Comparison of ENCODE assay signal across 8 cellular contexts in genomic region chr7:18508441-18509427, GRCh38. TPM values are rescaled to one million over a fixed set of nuclear protein-coding genes. Genes with fewer than 3 reads are reported as not detected.
DNase-seq lines count a peak whose midpoint lies in the region; ATAC-seq and TF ChIP-seq lines count a peak whose summit lies in the region.

No MANE protein-coding gene starts in this region.

- no peaks in the 10 kb centered on the region for H3K27me3 ChIP-seq in neural progenitor cell

- H3K27ac Mint-ChIP-seq in effector memory CD8-positive, alpha-beta T cell, result peak overlapping the region; percentile 6 to 81
- no peak overlapping the region for H3K27ac Mint-ChIP-seq in neural progenitor cell

- peaks cover 3 to 5% of the 10 kb centered on the region in 2 donors for H3K4me1 Mint-ChIP-seq in effector memory CD8-positive, alpha-beta T cell (ENCODE audit: low read depth in 2 of 2)
- peaks cover 11% of the 10 kb centered on the region for H3K4me1 Mint-ChIP-seq in neural progenitor cell

- TF ChIP-seq CTCF in neural progenitor cell (IDR thresholded peaks at IDR 0.05), result no peak

- H3K9ac ChIP-seq in neural progenitor cell, result no peak overlapping the region

- H2AFZ ChIP-seq in neural progenitor cell (replicated peaks), result no peak overlapping the region

- H3K4me1 ChIP-seq in neural progenitor cell, result peaks cover 7% of the 10 kb centered on the region

- H3F3A ChIP-seq in neural progenitor cell (ENCODE audit: low read depth), result peaks cover 3% of the 10 kb centered on the region

- no peaks in the 10 kb centered on the region for H3K36me3 ChIP-seq in neural progenitor cell

- no peak overlapping the region for H3K4me3 ChIP-seq in neural progenitor cell

- H3K27ac ChIP-seq in neural progenitor cell, result no peak overlapping the region

- peak; percentile 83 for ATAC-seq in HG02571 (IDR thresholded peaks at IDR 0.05; ENCODE audit: unreplicated experiment)
- ATAC-seq in effector memory CD8-positive, alpha-beta T cell (replicated peaks), result peak; percentile 57

- no peaks in the 10 kb centered on the region for H3K79me2 ChIP-seq in neural progenitor cell (ENCODE audit: low read depth)

- peaks cover 4% of the 10 kb centered on the region for H3K36me3 Mint-ChIP-seq in effector memory CD8-positive, alpha-beta T cell (ENCODE audit: insufficient read depth)
- H3K36me3 Mint-ChIP-seq in neural progenitor cell, result no peaks in the 10 kb centered on the region

- DNase-seq in NCI-H2081 (lab: John Stamatoyannopoulos, UW), result peak; percentile 20 to 45
- DNase-seq in NCI-H2081 treated with DMSO at 0.1 percent for 48 hours (lab: John Stamatoyannopoulos, UW), result no peak
- peak; percentile 76 for DNase-seq in NAMALWA (ENCODE audit: low spot score)
- DNase-seq in effector memory CD8-positive, alpha-beta T cell, result no peak
- DNase-seq in neural progenitor cell (ENCODE audit: low spot score), result peak; percentile 21
- DNase-seq in NCI-H187 treated with DMSO at 0.1 percent for 48 hours (lab: John Stamatoyannopoulos, UW), result no peak
- DNase-seq in DMS 273 treated with DMSO at 0.1 percent for 48 hours (lab: John Stamatoyannopoulos, UW), result no peak

- H3K4me2 ChIP-seq in neural progenitor cell, result no peak overlapping the region

- peak overlapping the region; percentile 14 to 64 for H3K4me3 Mint-ChIP-seq in effector memory CD8-positive, alpha-beta T cell
- no peak overlapping the region for H3K4me3 Mint-ChIP-seq in neural progenitor cell

- no peaks in the 10 kb centered on the region for H3K9me3 Mint-ChIP-seq in effector memory CD8-positive, alpha-beta T cell
- peaks cover 4% of the 10 kb centered on the region for H3K9me3 Mint-ChIP-seq in neural progenitor cell

- H4K20me1 ChIP-seq in neural progenitor cell (ENCODE audit: low read depth), result no peaks in the 10 kb centered on the region

- no peaks in the 10 kb centered on the region for H3K27me3 Mint-ChIP-seq in effector memory CD8-positive, alpha-beta T cell
- no peaks in the 10 kb centered on the region for H3K27me3 Mint-ChIP-seq in neural progenitor cell (ENCODE audit: insufficient read depth, low read depth)

- no peaks in the 10 kb centered on the region for H3K9me3 ChIP-seq in neural progenitor cell (ENCODE audit: low read depth)

RNA-seq across cellular contexts. Expression of gene HDAC9, which starts 13.2 kb away (rescaled TPM):
- 16.0 and 28.6 TPM in 2 replicates for total RNA-seq in neural progenitor cell (ENCODE audit: low replicate concordance)

Comparison
In these comparisons a context has a peak if more than half of its experiments do, and no peak if none do; other contexts are left out.
1. DNase-seq: peak in NCI-H2081 (2 of 2), NAMALWA (single experiment) and neural progenitor cell (single experiment); none in NCI-H2081 treated with DMSO at 0.1 percent for 48 hours (single experiment), effector memory CD8-positive, alpha-beta T cell (0 of 3), NCI-H187 treated with DMSO at 0.1 percent for 48 hours (single experiment) and DMS 273 treated with DMSO at 0.1 percent for 48 hours (single experiment).